ENCODE assay signal across 9 cellular contexts in the genomic region with DNA sequence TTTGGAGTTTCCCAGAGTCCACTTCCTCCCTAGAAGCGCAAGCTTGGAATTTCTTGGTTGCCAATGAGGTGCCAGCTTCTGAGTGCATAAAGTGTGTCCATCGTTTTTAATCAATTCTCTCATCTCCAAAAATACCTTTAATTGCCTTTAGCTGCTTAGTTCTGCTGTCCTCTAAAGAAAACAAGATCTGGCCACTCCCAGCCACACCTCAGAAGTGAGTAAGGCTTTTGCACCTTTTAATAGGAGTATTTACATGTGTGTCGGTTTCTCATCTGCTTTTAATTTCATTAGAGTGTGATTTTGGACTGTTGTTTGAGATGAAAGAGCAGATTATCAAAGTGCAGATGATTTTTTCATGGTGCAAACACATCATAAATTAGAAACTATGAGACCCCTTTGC. TPM values are rescaled to one million over a fixed set of nuclear protein-coding genes. Genes with fewer than 3 reads are reported as not detected.
DNase-seq lines count a peak whose midpoint lies in the region; ATAC-seq and TF ChIP-seq lines count a peak whose summit lies in the region.
"Had no signal": no experiment of that assay in that cellular context is flagged by ENCODE, and none has a peak within 500 bp of the region (broad histone marks: within the 10 kb centered on the region; RNA-seq: fewer than 3 reads in every experiment).

No MANE protein-coding gene starts in this region.

- H3K4me1 Mint-ChIP-seq in activated naive CD4-positive, alpha-beta T cell treated with anti-CD3 and anti-CD28 coated beads for 36 hours (ENCODE audit: low read depth) = peaks cover 97% of the 10 kb centered on the region

- no peak for TF ChIP-seq POLR2A in tibial nerve (IDR thresholded peaks at IDR 0.05)

- peak overlapping the region; percentile 82 for H3K9ac ChIP-seq in adipocyte (ENCODE audit: low read length)
- H3K9ac ChIP-seq in mesendoderm (ENCODE audit: low read length) = no peak overlapping the region

- H3K4ac ChIP-seq in mesendoderm (ENCODE audit: low read depth, low read length) = no peak overlapping the region

- H4K5ac ChIP-seq in mesendoderm (ENCODE audit: low read length) = no peak overlapping the region

- H3K27me3 ChIP-seq in adipocyte (replicated peaks; ENCODE audit: control insufficient read depth, insufficient read depth, low read length) (no peaks in the 10 kb centered on the region), mesendoderm (ENCODE audit: insufficient read depth, low read length, poor library complexity) (no peaks in the 10 kb centered on the region), tibial nerve (no peaks in the 10 kb centered on the region)
- H3K27me3 ChIP-seq: dorsolateral prefrontal cortex had no signal

- no peak overlapping the region for H3K4me2 ChIP-seq in mesendoderm (ENCODE audit: low read length)

- intact Hi-C loops in activated naive CD4-positive, alpha-beta T cell treated with anti-CD3 and anti-CD28 coated beads for 36 hours (cut with micrococcal nuclease) = no loop called here
- intact Hi-C loops in posterior vena cava (cut with DNase I) = no loop called here

- H3K23ac ChIP-seq in mesendoderm (ENCODE audit: low read length) = no peak overlapping the region

- peak overlapping the region; percentile 41 for H3K4me3 ChIP-seq in adipocyte (ENCODE audit: low read length)
- H3K4me3 ChIP-seq in mesendoderm (ENCODE audit: low read length) = no peak overlapping the region
- no peak overlapping the region for H3K4me3 ChIP-seq in tibial nerve
- H3K4me3 ChIP-seq: dorsolateral prefrontal cortex had no signal

- H3K18ac ChIP-seq in mesendoderm (ENCODE audit: low read length) = no peak overlapping the region

- H3K27me3 Mint-ChIP-seq in activated naive CD4-positive, alpha-beta T cell treated with anti-CD3 and anti-CD28 coated beads for 36 hours (ENCODE audit: low read depth) = no peaks in the 10 kb centered on the region

- no peak for DNase-seq in activated naive CD4-positive, alpha-beta T cell treated with anti-CD3 and anti-CD28 coated beads for 36 hours
- DNase-seq in activated naive CD4-positive, alpha-beta T cell (lab: John Stamatoyannopoulos, UW) = no peak
- DNase-seq in adipocyte (ENCODE audit: low read depth) = no peak
- no peak for DNase-seq in mesendoderm
- DNase-seq in tibial nerve (ENCODE audit: low spot score in 2 of 2) = no peak
- DNase-seq in posterior vena cava (ENCODE audit: low spot score) = no peak
- DNase-seq in OCI-M1 (lab: John Stamatoyannopoulos, UW) = no peak

- no peak for ATAC-seq in HG02759 (IDR thresholded peaks at IDR 0.05; ENCODE audit: unreplicated experiment)

- H2AK5ac ChIP-seq in mesendoderm (ENCODE audit: low read length) = no peak overlapping the region

- TF ChIP-seq CTCF in tibial nerve (IDR thresholded peaks at IDR 0.05) = no peak

- H3K56ac ChIP-seq in mesendoderm (ENCODE audit: low read length) = peak overlapping the region; percentile 0

- no peaks in the 10 kb centered on the region for H3K79me2 ChIP-seq in mesendoderm (ENCODE audit: control insufficient read depth, insufficient read depth, low read length)

- H3K4me3 Mint-ChIP-seq in activated naive CD4-positive, alpha-beta T cell treated with anti-CD3 and anti-CD28 coated beads for 36 hours = no peak overlapping the region

- H3K36me3 Mint-ChIP-seq in activated naive CD4-positive, alpha-beta T cell treated with anti-CD3 and anti-CD28 coated beads for 36 hours (ENCODE audit: low read depth) = peaks cover 45% of the 10 kb centered on the region

- H3K9me3 ChIP-seq in adipocyte (ENCODE audit: control insufficient read depth, low read length) = no peaks in the 10 kb centered on the region
- H3K9me3 ChIP-seq in tibial nerve = no peaks in the 10 kb centered on the region

- no peak overlapping the region for H2BK5ac ChIP-seq in mesendoderm (ENCODE audit: low read length)

- H3K27ac Mint-ChIP-seq in activated naive CD4-positive, alpha-beta T cell treated with anti-CD3 and anti-CD28 coated beads for 36 hours = peak overlapping the region; percentile 98

- WGBS in mesendoderm (ENCODE audit: extremely low coverage, insufficient coverage, low lambda C conversion rate) = no CpG with 5 or more reads among the region's 3 CpGs
- 40 to 49% methylated on average over 3 of the region's 3 CpGs for WGBS in tibial nerve, 2 donors

- H3K9me3 Mint-ChIP-seq in activated naive CD4-positive, alpha-beta T cell treated with anti-CD3 and anti-CD28 coated beads for 36 hours = no peaks in the 10 kb centered on the region

- H2BK15ac ChIP-seq in mesendoderm (replicated peaks; ENCODE audit: low read depth) = no peak overlapping the region

- CTCF ChIA-PET in activated naive CD4-positive, alpha-beta T cell treated with anti-CD3 and anti-CD28 coated beads for 36 hours (lab: Charles Lee) = interaction anchor here (0.7 to 2.0 kb wide), 8 partner anchors 8 to 232 kb away, joined by 3 to 7 read pairs (median 4); no protein-coding TSS in a partner anchor

- H4K8ac ChIP-seq in mesendoderm (ENCODE audit: low read depth, low read length) = no peak overlapping the region

- no peak overlapping the region for H2BK120ac ChIP-seq in mesendoderm (ENCODE audit: low read depth, low read length)

- H3K4me1 ChIP-seq in adipocyte (ENCODE audit: control insufficient read depth, insufficient read depth, low read length) = peaks cover 73% of the 10 kb centered on the region
- peaks cover 40% of the 10 kb centered on the region for H3K4me1 ChIP-seq in mesendoderm (ENCODE audit: control insufficient read depth, low read depth, low read length)
- H3K4me1 ChIP-seq in tibial nerve = peaks cover 0 to 67% (median 61%) of the 10 kb centered on the region in 4 donors

- no peak for TF ChIP-seq EP300 in tibial nerve (IDR thresholded peaks at IDR 0.05)

- no peak overlapping the region for H3K27ac ChIP-seq in mesendoderm (ENCODE audit: low read depth, low read length)
- H3K27ac ChIP-seq in tibial nerve = peak overlapping the region; percentile 8 to 75 (median 45)

- peaks cover 30% of the 10 kb centered on the region for H3K36me3 ChIP-seq in adipocyte (ENCODE audit: control insufficient read depth, insufficient read depth, low read length, severe bottlenecking)
- no peaks in the 10 kb centered on the region for H3K36me3 ChIP-seq in mesendoderm (ENCODE audit: control insufficient read depth, insufficient read depth, low read length)
- no peaks in the 10 kb centered on the region for H3K36me3 ChIP-seq in tibial nerve

- H3K79me1 ChIP-seq in mesendoderm (ENCODE audit: low read length) = no peaks in the 10 kb centered on the region

RNA-seq across cellular contexts. Expression of gene CD44, which starts 20.1 kb away (rescaled TPM):
- total RNA-seq in activated naive CD4-positive, alpha-beta T cell treated with anti-CD3 and anti-CD28 coated beads for 36 hours = 100 to 1,000 TPM; 389 to 405 TPM
- 29.0 TPM for polyA plus RNA-seq in mesendoderm (2013, experiment 1 of 2)
- polyA plus RNA-seq in mesendoderm (2013, experiment 2 of 2) = 30.1 TPM
- total RNA-seq in tibial nerve = 100 to 1,000 TPM in 1 of 4 donors, 10 to 100 TPM in 3; 67.1 to 180 (median 84.8) TPM
- 100 to 1,000 TPM; 219 to 562 TPM for total RNA-seq in posterior vena cava
